10 cellular contexts compared by ENCODE assay signal in the genomic region with DNA sequence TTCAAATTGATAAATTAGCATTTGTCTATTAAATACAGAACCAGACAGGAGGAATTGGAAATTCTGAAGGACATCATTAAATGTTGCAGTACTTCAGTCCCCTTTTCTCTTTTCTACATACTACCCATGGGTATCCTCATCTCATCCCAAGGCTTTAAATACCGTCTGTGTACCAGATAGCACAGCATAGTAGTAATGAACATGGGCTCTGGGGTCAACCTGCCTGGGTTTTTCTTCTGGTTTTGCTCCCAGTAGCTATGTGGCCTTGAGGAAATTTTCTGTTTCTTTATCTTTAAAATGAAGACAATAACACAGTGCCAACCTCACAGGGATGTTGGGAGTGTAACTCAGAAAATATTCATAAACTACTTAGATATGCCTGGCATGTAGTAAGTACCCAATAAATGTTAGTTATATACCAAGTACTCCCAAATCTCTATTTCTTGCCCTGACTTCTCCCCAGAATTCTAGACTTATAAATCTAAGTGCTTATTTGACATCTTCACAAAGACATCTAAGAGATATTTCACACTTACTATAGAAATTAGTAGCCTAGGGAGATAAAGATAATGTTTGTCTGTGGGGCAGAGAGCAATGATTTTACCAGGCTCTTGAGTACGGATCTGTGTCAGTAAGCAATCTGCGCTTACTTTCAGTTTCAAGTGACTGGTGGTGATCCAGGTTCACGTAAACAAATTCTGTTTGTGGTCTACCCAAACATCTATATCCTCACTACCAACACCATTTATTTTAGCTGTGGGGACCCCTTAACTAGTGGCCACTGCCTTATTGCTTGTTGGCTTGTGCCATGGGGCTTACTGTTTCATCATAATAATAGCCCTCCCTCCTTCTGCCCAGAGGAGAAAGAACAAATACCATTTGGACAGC. TPM values are rescaled to one million over a fixed set of nuclear protein-coding genes. Genes with fewer than 3 reads are reported as not detected.
A peak's percentile ranks its signal among the peaks of the same experiment; 100 is the strongest.
DNase-seq lines count a peak whose midpoint lies in the region; ATAC-seq, FAIRE-seq and TF ChIP-seq lines count a peak whose summit lies in the region.
"Had no signal": no experiment of that assay in that cellular context is flagged by ENCODE, and none has a peak within 500 bp of the region (broad histone marks: within the 10 kb centered on the region; RNA-seq: fewer than 3 reads in every experiment).

No MANE protein-coding gene starts in this region.

- H3K4me1 ChIP-seq in subcutaneous abdominal adipose tissue (ENCODE audit: control insufficient read depth in 5 of 5, insufficient read depth in 5 of 5, low read length in 5 of 5), result no peaks in the 10 kb centered on the region
- H3K4me1 ChIP-seq in kidney (ENCODE audit: control insufficient read depth in 1 of 2, insufficient read depth in 1 of 2, low read depth in 1 of 2, low read length in 2 of 2), result no peaks in the 10 kb centered on the region

- H3K9ac ChIP-seq in subcutaneous abdominal adipose tissue (ENCODE audit: low read length in 5 of 5), result no peak overlapping the region
- H3K9ac ChIP-seq in kidney (ENCODE audit: low read length in 2 of 2), result no peak overlapping the region

- peaks cover 40% of the 10 kb centered on the region for H3K4me1 Mint-ChIP-seq in activated naive CD4-positive, alpha-beta T cell treated with anti-CD3 and anti-CD28 coated beads, Interleukin-2, amount 10 ng/mL, durations not matched to agents 7 days and 5 days
- peaks cover 38% of the 10 kb centered on the region for H3K4me1 Mint-ChIP-seq in activated CD8-positive, alpha-beta T cell treated with anti-CD3 and anti-CD28 coated beads, Interleukin-2, amount 10 ng/mL, durations not matched to agents 7 days and 5 days (ENCODE audit: low read depth)

- CTCF ChIA-PET in activated naive CD4-positive, alpha-beta T cell treated with anti-CD3 and anti-CD28 coated beads, Interleukin-2, amount 10 ng/mL, durations not matched to agents 7 days and 5 days (lab: Charles Lee), result interaction anchor here (0.6 kb wide), 1 partner anchor 86 kb away, joined by 3 read pairs; no protein-coding TSS in a partner anchor
- CTCF ChIA-PET in activated CD8-positive, alpha-beta T cell treated with anti-CD3 and anti-CD28 coated beads, Interleukin-2, amount 10 ng/mL, durations not matched to agents 7 days and 5 days (lab: Charles Lee), result interaction anchor here (1.6 kb wide), 1 partner anchor 8 kb away, joined by 5 read pairs; no protein-coding TSS in a partner anchor

- peaks cover 19% of the 10 kb centered on the region for H3K9me3 Mint-ChIP-seq in activated naive CD4-positive, alpha-beta T cell treated with anti-CD3 and anti-CD28 coated beads, Interleukin-2, amount 10 ng/mL, durations not matched to agents 7 days and 5 days
- H3K9me3 Mint-ChIP-seq in activated CD8-positive, alpha-beta T cell treated with anti-CD3 and anti-CD28 coated beads, Interleukin-2, amount 10 ng/mL, durations not matched to agents 7 days and 5 days (ENCODE audit: insufficient read depth), result peaks cover 8% of the 10 kb centered on the region

- H3K4me3 ChIP-seq in subcutaneous abdominal adipose tissue (ENCODE audit: low read depth in 1 of 5, low read length in 5 of 5) (peak overlapping the region in 3 of 5 donors; percentile 1 to 29 (median 20)), kidney (ENCODE audit: low read length in 2 of 2) (peak overlapping the region in 1 of 2 donors; percentile 43)

- POLR2A ChIA-PET in activated CD8-positive, alpha-beta T cell treated with anti-CD3 and anti-CD28 coated beads, Interleukin-2, amount 10 ng/mL, durations not matched to agents 7 days and 5 days (lab: Charles Lee), result interaction anchor here (0.9 kb wide), 1 partner anchor 22 kb away, joined by 3 read pairs; no protein-coding TSS in a partner anchor

- no peak for DNase-seq in activated naive CD4-positive, alpha-beta T cell treated with anti-CD3 and anti-CD28 coated beads, Interleukin-2, amount 10 ng/mL, durations not matched to agents 7 days and 5 days
- DNase-seq in activated naive CD4-positive, alpha-beta T cell treated with anti-CD3 and anti-CD28 coated beads, Interleukin-2, amount 50 U/mL, for 16 hours, result no peak
- peak; percentile 57 for DNase-seq in activated CD8-positive, alpha-beta T cell treated with anti-CD3 and anti-CD28 coated beads, Interleukin-2, amount 10 ng/mL, durations not matched to agents 7 days and 5 days
- DNase-seq in kidney (no peak), posterior vena cava (ENCODE audit: low spot score) (no peak), hypothalamus (lab: John Stamatoyannopoulos, UW) (no peak)
- DNase-seq: Calu3 had no signal

- H3K27ac Mint-ChIP-seq in activated naive CD4-positive, alpha-beta T cell treated with anti-CD3 and anti-CD28 coated beads, Interleukin-2, amount 10 ng/mL, durations not matched to agents 7 days and 5 days, result peak overlapping the region; percentile 93
- peak overlapping the region; percentile 96 for H3K27ac Mint-ChIP-seq in activated CD8-positive, alpha-beta T cell treated with anti-CD3 and anti-CD28 coated beads, Interleukin-2, amount 10 ng/mL, durations not matched to agents 7 days and 5 days

- H3K27ac ChIP-seq in subcutaneous abdominal adipose tissue (ENCODE audit: low read depth, low read length) (no peak overlapping the region), kidney (ENCODE audit: low read depth in 2 of 2, low read length in 2 of 2) (peak overlapping the region in 1 of 2 donors; percentile 32)

- H3K27me3 Mint-ChIP-seq in activated naive CD4-positive, alpha-beta T cell treated with anti-CD3 and anti-CD28 coated beads, Interleukin-2, amount 10 ng/mL, durations not matched to agents 7 days and 5 days, result no peaks in the 10 kb centered on the region
- no peaks in the 10 kb centered on the region for H3K27me3 Mint-ChIP-seq in activated CD8-positive, alpha-beta T cell treated with anti-CD3 and anti-CD28 coated beads, Interleukin-2, amount 10 ng/mL, durations not matched to agents 7 days and 5 days (ENCODE audit: low read depth)

- no peak for TF ChIP-seq CTCF in kidney (IDR thresholded peaks at IDR 0.05; ENCODE audit: borderline replicate concordance, extremely low read depth, insufficient read depth)

- no peaks in the 10 kb centered on the region for H3K36me3 ChIP-seq in subcutaneous abdominal adipose tissue (ENCODE audit: control insufficient read depth in 5 of 5, insufficient read depth in 5 of 5, low read length in 5 of 5)
- H3K36me3 ChIP-seq in kidney (ENCODE audit: control insufficient read depth in 1 of 2, insufficient read depth in 2 of 2, low read length in 2 of 2), result no peaks in the 10 kb centered on the region

- peaks cover 13% of the 10 kb centered on the region for H3K36me3 Mint-ChIP-seq in activated naive CD4-positive, alpha-beta T cell treated with anti-CD3 and anti-CD28 coated beads, Interleukin-2, amount 10 ng/mL, durations not matched to agents 7 days and 5 days
- H3K36me3 Mint-ChIP-seq in activated CD8-positive, alpha-beta T cell treated with anti-CD3 and anti-CD28 coated beads, Interleukin-2, amount 10 ng/mL, durations not matched to agents 7 days and 5 days (ENCODE audit: low read depth), result peaks cover 5% of the 10 kb centered on the region

- H3K9me3 ChIP-seq in subcutaneous abdominal adipose tissue (ENCODE audit: control insufficient read depth in 5 of 5, low read length in 5 of 5), result no peaks in the 10 kb centered on the region
- no peaks in the 10 kb centered on the region for H3K9me3 ChIP-seq in kidney (ENCODE audit: control insufficient read depth in 1 of 2, low read length in 2 of 2)

- no peaks in the 10 kb centered on the region for H3K27me3 ChIP-seq in subcutaneous abdominal adipose tissue (ENCODE audit: control insufficient read depth in 5 of 5, insufficient read depth in 4 of 5, low read length in 5 of 5)

- FAIRE-seq in kidney (lab: Jason Lieb, UNC), result no peak

- ATAC-seq in HG03064 (IDR thresholded peaks at IDR 0.05; ENCODE audit: low read depth, unreplicated experiment), result peak; percentile 51
- ATAC-seq in activated CD8-positive, alpha-beta T cell treated with anti-CD3 and anti-CD28 coated beads, Interleukin-2, amount 10 ng/mL, durations not matched to agents 7 days and 5 days, result peak; percentile 93

- peak overlapping the region; percentile 59 for H3K4me3 Mint-ChIP-seq in activated naive CD4-positive, alpha-beta T cell treated with anti-CD3 and anti-CD28 coated beads, Interleukin-2, amount 10 ng/mL, durations not matched to agents 7 days and 5 days
- peak overlapping the region; percentile 78 for H3K4me3 Mint-ChIP-seq in activated CD8-positive, alpha-beta T cell treated with anti-CD3 and anti-CD28 coated beads, Interleukin-2, amount 10 ng/mL, durations not matched to agents 7 days and 5 days

- intact Hi-C loops in kidney (cut with DNase I) (no loop called here), posterior vena cava (cut with DNase I) (loop anchor here in 1 of 2 donors (1.0 kb wide), 1 partner anchor 14 kb away; no protein-coding TSS in a partner anchor)

RNA-seq across cellular contexts. Expression of gene VANGL2, which starts 37.3 kb away (rescaled TPM):
- total RNA-seq in activated CD8-positive, alpha-beta T cell treated with anti-CD3 and anti-CD28 coated beads, Interleukin-2, amount 10 ng/mL, durations not matched to agents 7 days and 5 days, result not detected
- total RNA-seq in kidney (8.1 TPM), posterior vena cava (1 to 10 TPM; 2.0 to 2.4 TPM)
- polyA plus RNA-seq in kidney (ENCODE audit: insufficient read depth, low read depth, low replicate concordance), result 3.8 TPM
- total RNA-seq: fibroblast of lung had no signal
